16 cellular contexts compared by ENCODE assay signal in genomic region chr6:39999006-39999867, GRCh38.
DNase-seq lines count a peak whose midpoint lies in the region; ATAC-seq and TF ChIP-seq lines count a peak whose summit lies in the region.
"Had no signal": no experiment of that assay in that cellular context is flagged by ENCODE, and none has a peak within 500 bp of the region (broad histone marks: within the 10 kb centered on the region; RNA-seq: fewer than 3 reads in every experiment).

No MANE protein-coding gene starts in this region.

- H3K4me3 ChIP-seq in HEK293 (ENCODE audit: low read depth, low read length) = no peak overlapping the region
- no peak overlapping the region for H3K4me3 ChIP-seq in body of pancreas
- H3K4me3 ChIP-seq in thyroid gland (replicated peaks in 1 of 3) = no peak overlapping the region
- H3K4me3 ChIP-seq: BLaER1 treated with 17β-estradiol and CSF1 and Interleukin-3, amounts not matched to agents 10 nM and 100 nM had no signal

- H3K36me3 Mint-ChIP-seq in nephron progenitor cell (ENCODE audit: low read depth) = no peaks in the 10 kb centered on the region
- H3K36me3 Mint-ChIP-seq: CD8-positive, alpha-beta T cell; IgD-negative memory B cell had no signal

- TF ChIP-seq POLR2A in body of pancreas (IDR thresholded peaks at IDR 0.05) (no peak), thyroid gland (IDR thresholded peaks at IDR 0.05) (no peak)

- H3K36me3 ChIP-seq in HEK293 (ENCODE audit: control insufficient read depth in 2 of 2, insufficient read depth in 1 of 2, low read length in 2 of 2) = no peaks in the 10 kb centered on the region
- H3K36me3 ChIP-seq in body of pancreas (replicated peaks in 1 of 2; ENCODE audit: insufficient read depth in 1 of 2, low read depth in 2 of 2) = no peaks in the 10 kb centered on the region
- H3K36me3 ChIP-seq in thyroid gland = no peaks in the 10 kb centered on the region
- H3K36me3 ChIP-seq: BLaER1 treated with 17β-estradiol and CSF1 and Interleukin-3, amounts not matched to agents 10 nM and 100 nM had no signal

- H3K27me3 ChIP-seq in body of pancreas = no peaks in the 10 kb centered on the region
- no peaks in the 10 kb centered on the region for H3K27me3 ChIP-seq in thyroid gland
- H3K27me3 ChIP-seq: BLaER1 treated with 17β-estradiol and CSF1 and Interleukin-3, amounts not matched to agents 10 nM and 100 nM had no signal

- no peaks in the 10 kb centered on the region for H3K4me1 Mint-ChIP-seq in nephron progenitor cell
- H3K4me1 Mint-ChIP-seq: IgD-negative memory B cell had no signal

- intact Hi-C loops in body of pancreas (cut with DNase I) = no loop called here
- intact Hi-C loops in thyroid gland (cut with DNase I) = no loop called here

- no peak overlapping the region for H3K4me3 Mint-ChIP-seq in nephron progenitor cell
- H3K4me3 Mint-ChIP-seq: CD8-positive, alpha-beta T cell had no signal

- DNase-seq in NOMO-1 treated with dmso at 0.1 percent for 144 hours (lab: John Stamatoyannopoulos, UW; ENCODE audit: unreplicated experiment) (peak; percentile 7), body of pancreas (peak in 2 of 4 donors; percentile 26 to 27), nephron progenitor cell (no peak), thyroid gland (no peak), T1000 (lab: John Stamatoyannopoulos, UW) (no peak), iPS-NIHi7 (ENCODE audit: extremely low spot score) (no peak)
- DNase-seq in stimulated activated naive CD4-positive, alpha-beta T cell (lab: John Stamatoyannopoulos, UW) = no peak
- DNase-seq: CD8-positive, alpha-beta T cell; NCI-H1417; NCI-H187; NCI-H2227 treated with DMSO at 0.1 percent for 48 hours; NCI-H510A treated with DMSO at 0.1 percent for 48 hours; NCI-H774 had no signal

- peak overlapping the region; percentile 50 for H3K27ac Mint-ChIP-seq in nephron progenitor cell
- H3K27ac Mint-ChIP-seq: CD8-positive, alpha-beta T cell; IgD-negative memory B cell had no signal

- WGBS in body of pancreas, 2 donors = 41 to 47% methylated on average over 10 to 11 of the region's 11 CpGs
- 77 to 87% methylated on average over 11 of the region's 11 CpGs for WGBS in thyroid gland, 2 donors

- CTCF ChIA-PET in HEK293 (lab: Yijun Ruan, JAX) = interaction anchor here (0.6 kb wide), 1 partner anchor 134 kb away, joined by 4 read pairs; no protein-coding TSS in a partner anchor

- ATAC-seq in body of pancreas = peak; percentile 73
- ATAC-seq: CD8-positive, alpha-beta T cell had no signal

- no peaks in the 10 kb centered on the region for H3K9me3 ChIP-seq in HEK293 (ENCODE audit: control insufficient read depth, insufficient read depth, low read depth, low read length)
- peaks cover 0 to 28% (median 0%) of the 10 kb centered on the region in 3 donors for H3K9me3 ChIP-seq in body of pancreas
- no peaks in the 10 kb centered on the region for H3K9me3 ChIP-seq in thyroid gland

- peaks cover 42% of the 10 kb centered on the region for H3K9me3 Mint-ChIP-seq in nephron progenitor cell

- H3K27ac ChIP-seq in HEK293 (ENCODE audit: extremely low read depth, low read depth, low read length) = no peak overlapping the region
- H3K27ac ChIP-seq in body of pancreas = no peak overlapping the region
- H3K27ac ChIP-seq in thyroid gland = no peak overlapping the region
- H3K27ac ChIP-seq: BLaER1 treated with 17β-estradiol and CSF1 and Interleukin-3, amounts not matched to agents 10 nM and 100 nM had no signal

- no peak for TF ChIP-seq CTCF in HEK293 (tag by site-specific recombination; IDR thresholded peaks at IDR 0.05)
- no peak for TF ChIP-seq CTCF in body of pancreas (IDR thresholded peaks at IDR 0.05)
- TF ChIP-seq CTCF in nephron progenitor cell (IDR thresholded peaks at IDR 0.05) = no peak
- TF ChIP-seq CTCF in thyroid gland (IDR thresholded peaks at IDR 0.05) = no peak

- H3K4me1 ChIP-seq in HEK293 (ENCODE audit: control insufficient read depth, insufficient read depth, low read length) (no peaks in the 10 kb centered on the region), body of pancreas (peaks cover 32% of the 10 kb centered on the region), thyroid gland (no peaks in the 10 kb centered on the region)
- H3K4me1 ChIP-seq: BLaER1 treated with 17β-estradiol and CSF1 and Interleukin-3, amounts not matched to agents 10 nM and 100 nM had no signal

- H3K27me3 Mint-ChIP-seq in nephron progenitor cell (ENCODE audit: low read depth, poor library complexity) = peaks cover 7% of the 10 kb centered on the region

- POLR2A ChIA-PET in HEK293 (lab: Yijun Ruan, JAX) = interaction anchor here (0.7 kb wide), 1 partner anchor 669 kb away, joined by 5 read pairs; no protein-coding TSS in a partner anchor

TF ChIP-seq in HEK293, 187 proteins besides CTCF, POLR2A, EP300 and RAD21:
- TF ChIP-seq ZFP41 (tag by site-specific recombination; IDR thresholded peaks at IDR 0.05; ENCODE audit: borderline replicate concordance) (no peak), SETDB1 (IDR thresholded peaks at IDR 0.05; ENCODE audit: insufficient read length, low read length) (peak; percentile 67)
